2 cellular contexts compared by ENCODE assay signal in genomic region chr11:94152678-94153065, GRCh38.
TF ChIP-seq lines count a peak whose summit lies in the region.

No MANE protein-coding gene starts in this region.

TF ChIP-seq in WTC11, 78 proteins besides CTCF, POLR2A, EP300 and RAD21 (continued from another document):
- TF ChIP-seq ARID4B (CRISPR knock-in tag; IDR thresholded peaks at IDR 0.05; ENCODE audit: borderline replicate concordance): no peak
- TF ChIP-seq PRDM15 (CRISPR knock-in tag; IDR thresholded peaks at IDR 0.05): 0 out of 2 replicates have a peak, but pooled peaks have one; percentile 30
TF ChIP-seq in WTC11: peak in this region for 1.

TF ChIP-seq in liver, 16 proteins besides CTCF, POLR2A, EP300 and RAD21 (continued from another document):
- TF ChIP-seq REST (IDR thresholded peaks at IDR 0.05): no peak
- no peak for TF ChIP-seq GABPA (IDR thresholded peaks at IDR 0.05 in 1 of 2, conservative IDR thresholded peaks at IDR 0.05 in 1 of 2)
- TF ChIP-seq FOXA1 (IDR thresholded peaks at IDR 0.05): no peak
- TF ChIP-seq SP1 (IDR thresholded peaks at IDR 0.05): no peak
- no peak for TF ChIP-seq TAF1 (conservative IDR thresholded peaks at IDR 0.05)
- no peak for TF ChIP-seq NR2F2 (IDR thresholded peaks at IDR 0.05)
- TF ChIP-seq FOXA2 (IDR thresholded peaks at IDR 0.05): no peak
- TF ChIP-seq RXRA (IDR thresholded peaks at IDR 0.05): no peak
- TF ChIP-seq ATF3 (IDR thresholded peaks at IDR 0.05): no peak
- TF ChIP-seq ZBTB33 (IDR thresholded peaks at IDR 0.05): no peak
- TF ChIP-seq JUND (IDR thresholded peaks at IDR 0.05): no peak
- TF ChIP-seq HNF4G (IDR thresholded peaks at IDR 0.05): no peak
- no peak for TF ChIP-seq EGR1 (IDR thresholded peaks at IDR 0.05; ENCODE audit: low read depth in 2 of 2)
- no peak for TF ChIP-seq YY1 (IDR thresholded peaks at IDR 0.05)
